ENCODE assay signal across 1 cellular context in the genomic region with DNA sequence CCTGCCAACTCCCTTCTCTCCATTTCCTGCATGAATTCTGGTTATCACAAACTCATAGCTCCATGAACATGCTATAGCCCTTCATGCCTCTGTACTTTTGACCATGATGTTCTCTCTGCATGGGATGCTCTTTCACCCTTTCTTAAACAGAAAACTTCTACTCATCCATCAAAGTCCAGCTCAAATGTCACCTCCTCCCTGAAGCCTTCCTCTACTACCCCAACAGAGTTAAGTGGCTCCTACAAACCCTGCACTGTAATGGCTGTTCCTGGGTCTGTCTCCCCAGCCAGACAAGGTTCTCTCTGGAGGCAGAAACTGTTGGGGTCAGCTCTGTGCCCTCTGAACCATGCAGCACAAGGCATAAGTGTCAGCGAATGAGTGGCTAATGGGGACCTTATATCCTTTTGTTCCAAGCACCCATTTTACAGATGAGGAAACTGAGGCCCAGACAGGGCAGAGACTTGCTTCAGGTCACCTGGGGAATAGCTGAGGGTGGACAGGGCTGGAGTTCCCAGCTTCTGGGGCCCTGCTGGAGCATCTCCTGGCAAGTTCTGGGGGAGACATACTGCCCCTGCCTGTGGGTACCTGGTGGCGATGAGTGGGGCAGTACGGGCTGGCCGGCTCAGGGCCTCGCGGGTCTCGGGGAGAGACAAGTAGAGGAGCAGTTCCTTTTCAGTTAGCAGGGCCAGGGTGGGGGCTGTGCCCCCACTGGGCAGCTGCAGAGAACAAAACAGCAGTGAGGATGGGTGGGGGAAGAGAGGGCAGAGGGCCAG.
A peak's percentile ranks its signal among the peaks of the same experiment; 100 is the strongest.
TF ChIP-seq lines count a peak whose summit lies in the region.

No MANE protein-coding gene starts in this region.

TF ChIP-seq in HEK293, 187 proteins besides CTCF, POLR2A, EP300 and RAD21 (continued from another document):
- TF ChIP-seq PRDM4 (tag by site-specific recombination; IDR thresholded peaks at IDR 0.05) (no peak), ZFP3 (tag by site-specific recombination; IDR thresholded peaks at IDR 0.05; ENCODE audit: low read depth) (0 out of 2 replicates have a peak, but pooled peaks have one; percentile 63)
- TF ChIP-seq, protein P1, sequence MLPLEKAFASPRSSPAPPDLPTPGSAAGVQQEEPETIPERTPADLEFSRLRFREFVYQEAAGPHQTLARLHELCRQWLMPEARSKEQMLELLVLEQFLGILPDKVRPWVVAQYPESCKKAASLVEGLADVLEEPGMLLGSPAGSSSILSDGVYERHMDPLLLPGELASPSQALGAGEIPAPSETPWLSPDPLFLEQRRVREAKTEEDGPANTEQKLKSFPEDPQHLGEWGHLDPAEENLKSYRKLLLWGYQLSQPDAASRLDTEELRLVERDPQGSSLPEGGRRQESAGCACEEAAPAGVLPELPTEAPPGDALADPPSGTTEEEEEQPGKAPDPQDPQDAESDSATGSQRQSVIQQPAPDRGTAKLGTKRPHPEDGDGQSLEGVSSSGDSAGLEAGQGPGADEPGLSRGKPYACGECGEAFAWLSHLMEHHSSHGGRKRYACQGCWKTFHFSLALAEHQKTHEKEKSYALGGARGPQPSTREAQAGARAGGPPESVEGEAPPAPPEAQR (tag by site-specific recombination; IDR thresholded peaks at IDR 0.05) = no peak
